In genomic region chr22:45516163-45516562, GRCh38 we compare ENCODE assay signal across 1 cellular context.
TF ChIP-seq lines count a peak whose summit lies in the region.

No MANE protein-coding gene starts in this region.

TF ChIP-seq in GM23338, 12 proteins besides CTCF, POLR2A, EP300 and RAD21 (continued from another document):
- TF ChIP-seq, protein P1, sequence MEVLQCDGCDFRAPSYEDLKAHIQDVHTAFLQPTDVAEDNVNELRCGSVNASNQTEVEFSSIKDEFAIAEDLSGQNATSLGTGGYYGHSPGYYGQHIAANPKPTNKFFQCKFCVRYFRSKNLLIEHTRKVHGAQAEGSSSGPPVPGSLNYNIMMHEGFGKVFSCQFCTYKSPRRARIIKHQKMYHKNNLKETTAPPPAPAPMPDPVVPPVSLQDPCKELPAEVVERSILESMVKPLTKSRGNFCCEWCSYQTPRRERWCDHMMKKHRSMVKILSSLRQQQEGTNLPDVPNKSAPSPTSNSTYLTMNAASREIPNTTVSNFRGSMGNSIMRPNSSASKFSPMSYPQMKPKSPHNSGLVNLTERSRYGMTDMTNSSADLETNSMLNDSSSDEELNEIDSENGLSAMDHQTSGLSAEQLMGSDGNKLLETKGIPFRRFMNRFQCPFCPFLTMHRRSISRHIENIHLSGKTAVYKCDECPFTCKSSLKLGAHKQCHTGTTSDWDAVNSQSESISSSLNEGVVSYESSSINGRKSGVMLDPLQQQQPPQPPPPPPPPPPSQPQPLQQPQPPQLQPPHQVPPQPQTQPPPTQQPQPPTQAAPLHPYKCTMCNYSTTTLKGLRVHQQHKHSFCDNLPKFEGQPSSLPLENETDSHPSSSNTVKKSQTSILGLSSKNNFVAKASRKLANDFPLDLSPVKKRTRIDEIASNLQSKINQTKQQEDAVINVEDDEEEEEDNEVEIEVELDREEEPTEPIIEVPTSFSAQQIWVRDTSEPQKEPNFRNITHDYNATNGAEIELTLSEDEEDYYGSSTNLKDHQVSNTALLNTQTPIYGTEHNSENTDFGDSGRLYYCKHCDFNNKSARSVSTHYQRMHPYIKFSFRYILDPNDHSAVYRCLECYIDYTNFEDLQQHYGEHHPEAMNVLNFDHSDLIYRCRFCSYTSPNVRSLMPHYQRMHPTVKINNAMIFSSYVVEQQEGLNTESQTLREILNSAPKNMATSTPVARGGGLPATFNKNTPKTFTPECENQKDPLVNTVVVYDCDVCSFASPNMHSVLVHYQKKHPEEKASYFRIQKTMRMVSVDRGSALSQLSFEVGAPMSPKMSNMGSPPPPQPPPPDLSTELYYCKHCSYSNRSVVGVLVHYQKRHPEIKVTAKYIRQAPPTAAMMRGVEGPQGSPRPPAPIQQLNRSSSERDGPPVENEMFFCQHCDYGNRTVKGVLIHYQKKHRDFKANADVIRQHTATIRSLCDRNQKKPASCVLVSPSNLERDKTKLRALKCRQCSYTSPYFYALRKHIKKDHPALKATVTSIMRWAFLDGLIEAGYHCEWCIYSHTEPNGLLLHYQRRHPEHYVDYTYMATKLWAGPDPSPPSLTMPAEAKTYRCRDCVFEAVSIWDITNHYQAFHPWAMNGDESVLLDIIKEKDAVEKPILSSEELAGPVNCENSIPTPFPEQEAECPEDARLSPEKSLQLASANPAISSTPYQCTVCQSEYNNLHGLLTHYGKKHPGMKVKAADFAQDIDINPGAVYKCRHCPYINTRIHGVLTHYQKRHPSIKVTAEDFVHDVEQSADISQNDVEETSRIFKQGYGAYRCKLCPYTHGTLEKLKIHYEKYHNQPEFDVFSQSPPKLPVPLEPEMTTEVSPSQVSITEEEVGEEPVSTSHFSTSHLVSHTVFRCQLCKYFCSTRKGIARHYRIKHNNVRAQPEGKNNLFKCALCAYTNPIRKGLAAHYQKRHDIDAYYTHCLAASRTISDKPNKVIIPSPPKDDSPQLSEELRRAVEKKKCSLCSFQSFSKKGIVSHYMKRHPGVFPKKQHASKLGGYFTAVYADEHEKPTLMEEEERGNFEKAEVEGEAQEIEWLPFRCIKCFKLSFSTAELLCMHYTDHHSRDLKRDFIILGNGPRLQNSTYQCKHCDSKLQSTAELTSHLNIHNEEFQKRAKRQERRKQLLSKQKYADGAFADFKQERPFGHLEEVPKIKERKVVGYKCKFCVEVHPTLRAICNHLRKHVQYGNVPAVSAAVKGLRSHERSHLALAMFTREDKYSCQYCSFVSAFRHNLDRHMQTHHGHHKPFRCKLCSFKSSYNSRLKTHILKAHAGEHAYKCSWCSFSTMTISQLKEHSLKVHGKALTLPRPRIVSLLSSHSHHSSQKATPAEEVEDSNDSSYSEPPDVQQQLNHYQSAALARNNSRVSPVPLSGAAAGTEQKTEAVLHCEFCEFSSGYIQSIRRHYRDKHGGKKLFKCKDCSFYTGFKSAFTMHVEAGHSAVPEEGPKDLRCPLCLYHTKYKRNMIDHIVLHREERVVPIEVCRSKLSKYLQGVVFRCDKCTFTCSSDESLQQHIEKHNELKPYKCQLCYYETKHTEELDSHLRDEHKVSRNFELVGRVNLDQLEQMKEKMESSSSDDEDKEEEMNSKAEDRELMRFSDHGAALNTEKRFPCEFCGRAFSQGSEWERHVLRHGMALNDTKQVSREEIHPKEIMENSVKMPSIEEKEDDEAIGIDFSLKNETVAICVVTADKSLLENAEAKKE (CRISPR knock-in tag; IDR thresholded peaks at IDR 0.05), result no peak
- no peak for TF ChIP-seq ZNF331 (CRISPR knock-in tag; IDR thresholded peaks at IDR 0.05; ENCODE audit: low read depth)
- no peak for TF ChIP-seq EZH2 (IDR thresholded peaks at IDR 0.05; ENCODE audit: low read depth, unreplicated experiment)
- no peak for TF ChIP-seq CREB1 (CRISPR knock-in tag; IDR thresholded peaks at IDR 0.05; ENCODE audit: low read depth)
- no peak for TF ChIP-seq STAT1 (IDR thresholded peaks at IDR 0.05; ENCODE audit: unreplicated experiment)
- TF ChIP-seq REST (IDR thresholded peaks at IDR 0.05; ENCODE audit: unreplicated experiment), result no peak
